8 cellular contexts compared by ENCODE assay signal in genomic region chr14:81465002-81465392, GRCh38.
A peak's percentile ranks its signal among the peaks of the same experiment; 100 is the strongest.
DNase-seq lines count a peak whose midpoint lies in the region; ATAC-seq and TF ChIP-seq lines count a peak whose summit lies in the region.
"Not testable (repeated sequence)": the region's sequence is repeated elsewhere in the genome, so short reads cannot be mapped to it uniquely, and the experiment has no call there.

No MANE protein-coding gene starts in this region.

- H3K4me3 Mint-ChIP-seq in activated T-cell treated with anti-CD3 and anti-CD28 coated beads, Interleukin-2, amount 50 U/mL, for 72 hours: peak overlapping the region; percentile 76 to 92

- H3K9me3 ChIP-seq in MM.1S (replicated peaks; ENCODE audit: insufficient read depth, low read length); effector memory CD4-positive, alpha-beta T cell (ENCODE audit: control insufficient read depth, low read length); liver (ENCODE audit: control insufficient read depth in 4 of 4, low read length in 3 of 4); psoas muscle; vagina: not testable (repeated sequence)

- peak; percentile 28 for ATAC-seq in HG02852 (IDR thresholded peaks at IDR 0.05; ENCODE audit: unreplicated experiment)
- ATAC-seq in activated T-cell treated with anti-CD3 and anti-CD28 coated beads, Interleukin-2, amount 50 U/mL, for 72 hours (replicated peaks in 1 of 2): peak; percentile 8 to 19
- ATAC-seq in psoas muscle: peak in 1 of 4 donors; percentile 4

- not testable (repeated sequence) for H3K4me1 ChIP-seq in MM.1S (ENCODE audit: low read length); effector memory CD4-positive, alpha-beta T cell (ENCODE audit: control insufficient read depth, insufficient read depth, low read length, poor library complexity, severe bottlenecking); liver (ENCODE audit: control insufficient read depth in 4 of 4, insufficient read depth in 4 of 4, low read length in 3 of 4); psoas muscle; vagina

- intact Hi-C loops in psoas muscle (cut with DNase I): loop anchor here in 1 of 2 donors (5.0 kb wide), 1 partner anchor 243 kb away; the partner anchor contains the start of gene GTF2A1
- intact Hi-C loops in vagina (cut with DNase I): not testable (repeated sequence)

- H3F3A ChIP-seq in MM.1S (ENCODE audit: insufficient read depth, low read length): peaks cover 17% of the 10 kb centered on the region

- TF ChIP-seq POLR2A in vagina (IDR thresholded peaks at IDR 0.05): not testable (repeated sequence)

- peaks cover 14% of the 10 kb centered on the region for H3K4me1 Mint-ChIP-seq in activated T-cell treated with anti-CD3 and anti-CD28 coated beads, Interleukin-2, amount 50 U/mL, for 72 hours (ENCODE audit: low read depth)

- not testable (repeated sequence) for H3K27me3 Mint-ChIP-seq in activated T-cell treated with anti-CD3 and anti-CD28 coated beads, Interleukin-2, amount 50 U/mL, for 72 hours (ENCODE audit: low read depth)

- TF ChIP-seq RAD21 in liver (IDR thresholded peaks at IDR 0.05): not testable (repeated sequence)

- H3K27me3 ChIP-seq in MM.1S (replicated peaks; ENCODE audit: insufficient read depth, low read length); effector memory CD4-positive, alpha-beta T cell (replicated peaks; ENCODE audit: control insufficient read depth, insufficient read depth, low read length, poor library complexity, severe bottlenecking); liver (ENCODE audit: control insufficient read depth in 4 of 4, insufficient read depth in 4 of 4, low read length in 3 of 4); psoas muscle (ENCODE audit: insufficient read depth in 3 of 3, low read length in 2 of 3); vagina: not testable (repeated sequence)

- H3K27ac Mint-ChIP-seq in activated T-cell treated with anti-CD3 and anti-CD28 coated beads, Interleukin-2, amount 50 U/mL, for 72 hours: peak overlapping the region; percentile 74

- 50% methylated on average over 11 of the region's 11 CpGs for WGBS in liver
- WGBS in psoas muscle, 3 donors: 24 to 44% (median 28%) methylated on average over 11 of the region's 11 CpGs

- H3K4me2 ChIP-seq in MM.1S (ENCODE audit: low read depth, low read length): peak overlapping the region; percentile 74

- peak overlapping the region; percentile 72 for H3K9ac ChIP-seq in MM.1S (ENCODE audit: low read length)
- H3K9ac ChIP-seq in liver (ENCODE audit: low read depth in 1 of 2, low read length in 2 of 2): peak overlapping the region in 1 of 2 donors; percentile 19

- H3K27ac ChIP-seq in MM.1S (ENCODE audit: low read length) (peak overlapping the region; percentile 95), psoas muscle (peak overlapping the region; percentile 53)
- peak overlapping the region; percentile 60 for H3K27ac ChIP-seq in effector memory CD4-positive, alpha-beta T cell (ENCODE audit: insufficient read depth, low read length, poor library complexity, severe bottlenecking)
- H3K27ac ChIP-seq in liver (ENCODE audit: low read depth in 1 of 2, low read length in 2 of 2); vagina: not testable (repeated sequence)

- not testable (repeated sequence) for H3K9me2 ChIP-seq in MM.1S (replicated peaks; ENCODE audit: insufficient read depth, low read length)

- peak overlapping the region; percentile 53 for H2AFZ ChIP-seq in MM.1S (ENCODE audit: low read length)

- H3K36me3 Mint-ChIP-seq in activated T-cell treated with anti-CD3 and anti-CD28 coated beads, Interleukin-2, amount 50 U/mL, for 72 hours (ENCODE audit: insufficient read depth in 2 of 2): not testable (repeated sequence)

- not testable (repeated sequence) for TF ChIP-seq CTCF in GM12865 (IDR thresholded peaks at IDR 0.05; ENCODE audit: insufficient read depth, low read depth, low read length, missing control alignments); MM.1S (IDR thresholded peaks at IDR 0.05; ENCODE audit: low read length); liver (IDR thresholded peaks at IDR 0.05; ENCODE audit: low read depth, low read length, missing input control); psoas muscle (IDR thresholded peaks at IDR 0.05); vagina (IDR thresholded peaks at IDR 0.05)

- H3K4me3 ChIP-seq in GM12865 (ENCODE audit: low read depth, low read length) (peak overlapping the region; percentile 77), MM.1S (ENCODE audit: low read length) (peak overlapping the region; percentile 69), liver (ENCODE audit: low read depth in 1 of 3, low read length in 3 of 3) (peak overlapping the region; percentile 44 to 74 (median 57)), psoas muscle (peak overlapping the region; percentile 69), vagina (peak overlapping the region; percentile 40 to 43)
- peak overlapping the region; percentile 66 for H3K4me3 ChIP-seq in effector memory CD4-positive, alpha-beta T cell (ENCODE audit: insufficient read depth, low read depth, low read length, poor library complexity, severe bottlenecking)

- not testable (repeated sequence) for H3K36me3 ChIP-seq in MM.1S (replicated peaks; ENCODE audit: insufficient read depth, low read length); effector memory CD4-positive, alpha-beta T cell (ENCODE audit: control insufficient read depth, insufficient read depth, low read length); liver (ENCODE audit: control insufficient read depth in 4 of 4, insufficient read depth in 3 of 4, low read depth in 1 of 4, low read length in 3 of 4); psoas muscle (ENCODE audit: insufficient read depth in 1 of 2, low read depth in 1 of 2); vagina

- DNase-seq in GM12865 (ENCODE audit: low read depth); MM.1S; activated T-cell treated with anti-CD3 and anti-CD28 coated beads, Interleukin-2, amount 50 U/mL, for 72 hours; effector memory CD4-positive, alpha-beta T cell; psoas muscle; vagina (ENCODE audit: extremely low spot score in 2 of 2): not testable (repeated sequence)

- H3K9me3 Mint-ChIP-seq in activated T-cell treated with anti-CD3 and anti-CD28 coated beads, Interleukin-2, amount 50 U/mL, for 72 hours: not testable (repeated sequence)

- H4K20me1 ChIP-seq in MM.1S (ENCODE audit: insufficient read depth, low read length): not testable (repeated sequence)

- H3K79me2 ChIP-seq in MM.1S (ENCODE audit: low read length): not testable (repeated sequence)
